Comparison of ENCODE assay signal across 4 cellular contexts in the genomic region with DNA sequence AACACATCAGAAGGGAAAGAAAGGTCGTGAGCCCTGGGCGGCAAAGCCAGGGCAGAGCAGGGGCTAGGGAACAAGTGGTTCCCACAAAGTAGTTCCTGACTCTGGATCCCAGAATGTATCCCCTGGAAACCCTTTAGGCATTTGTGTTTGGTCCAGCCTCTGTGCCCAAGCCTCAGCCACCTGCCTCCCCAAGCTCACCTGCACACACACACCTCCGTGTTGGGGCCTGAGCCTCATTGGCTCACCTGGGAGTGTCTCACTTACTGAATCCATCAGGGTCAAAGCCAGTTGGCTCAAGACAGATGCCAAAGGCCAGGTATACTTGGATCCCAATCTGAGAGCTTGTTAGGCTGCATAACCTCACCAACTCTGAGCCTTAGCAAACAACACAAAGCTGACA. TPM values are rescaled to one million over a fixed set of nuclear protein-coding genes. Genes with fewer than 3 reads are reported as not detected.
"Had no signal": no experiment of that assay in that cellular context is flagged by ENCODE, and none has a peak within 500 bp of the region (broad histone marks: within the 10 kb centered on the region; RNA-seq: fewer than 3 reads in every experiment).

No MANE protein-coding gene starts in this region.

RNA-seq across cellular contexts. Expression of gene KCNJ18, which starts 54.1 kb away (rescaled TPM):
- total RNA-seq: LHCN-M2, M059J, MCF 10A, NCI-H460 had no signal
